Comparison of ENCODE assay signal across 9 cellular contexts in genomic region chr1:212283741-212284140, GRCh38. TPM values are rescaled to one million over a fixed set of nuclear protein-coding genes. Genes with fewer than 3 reads are reported as not detected.
DNase-seq lines count a peak whose midpoint lies in the region; ATAC-seq and TF ChIP-seq lines count a peak whose summit lies in the region.
"Had no signal": no experiment of that assay in that cellular context is flagged by ENCODE, and none has a peak within 500 bp of the region (broad histone marks: within the 10 kb centered on the region; RNA-seq: fewer than 3 reads in every experiment).

No MANE protein-coding gene starts in this region.

- POLR2A ChIA-PET in activated CD4-positive, alpha-beta T cell treated with anti-CD3 and anti-CD28 coated beads for 36 hours (lab: Charles Lee): interaction anchor here (0.5 to 1.0 kb wide), 2 partner anchors 16 to 248 kb away, joined by 4 to 5 read pairs; partner anchors contain the start of genes DTL and INTS7
- POLR2A ChIA-PET in Panc1 (lab: Charles Lee): no interaction called here

- intact Hi-C loops in activated CD4-positive, alpha-beta T cell treated with anti-CD3 and anti-CD28 coated beads for 36 hours (cut with DNase I, micrococcal nuclease): loop anchor here (2.0 kb wide), 7 partner anchors 77 to 575 kb away; partner anchors contain the start of genes ATF3 (in 1 of the 2), FLVCR1 (in 1 of the 2), LPGAT1 (in 1 of the 2) and NSL1 (in 1 of the 2)
- intact Hi-C loops in Panc1 (cut with micrococcal nuclease; ENCODE audit: unreplicated experiment) (no loop called here), psoas muscle (cut with DNase I) (loop anchor here (2.0 to 5.0 kb wide), 5 partner anchors 45 to 434 kb away; no protein-coding TSS in a partner anchor)

- H3K4me3 Mint-ChIP-seq in activated CD4-positive, alpha-beta T cell treated with anti-CD3 and anti-CD28 coated beads for 36 hours: peak overlapping the region; percentile 92
- peak overlapping the region; percentile 87 for H3K4me3 Mint-ChIP-seq in endodermal cell

- H3K9me3 ChIP-seq in Panc1 (ENCODE audit: control insufficient read depth, insufficient read depth, low read depth, low read length): no peaks in the 10 kb centered on the region
- H3K9me3 ChIP-seq in endodermal cell (ENCODE audit: control insufficient read depth, low read length): no peaks in the 10 kb centered on the region
- H3K9me3 ChIP-seq in psoas muscle: no peaks in the 10 kb centered on the region

- H3K27me3 Mint-ChIP-seq in activated CD4-positive, alpha-beta T cell treated with anti-CD3 and anti-CD28 coated beads for 36 hours: no peaks in the 10 kb centered on the region
- H3K27me3 Mint-ChIP-seq in endodermal cell (ENCODE audit: insufficient read depth): no peaks in the 10 kb centered on the region

- H3K27ac ChIP-seq in Panc1 (ENCODE audit: low read length) (peak overlapping the region; percentile 89), endodermal cell (ENCODE audit: low read depth, low read length) (no peak overlapping the region), psoas muscle (peak overlapping the region; percentile 100)

- no peak overlapping the region for H3K9ac ChIP-seq in endodermal cell (ENCODE audit: extremely low read depth, low read length, poor library complexity, severe bottlenecking)

- DNase-seq in activated CD4-positive, alpha-beta T cell treated with anti-CD3 and anti-CD28 coated beads for 36 hours: peak; percentile 19
- no peak for DNase-seq in activated CD4-positive, alpha-beta T cell treated with anti-CD3 and anti-CD28 coated beads for 48 hours
- no peak for DNase-seq in Panc1 (ENCODE audit: low read depth, low spot score)
- no peak for DNase-seq in endodermal cell
- DNase-seq in psoas muscle: no peak
- no peak for DNase-seq in putamen (ENCODE audit: low spot score)
- DNase-seq in NCI-H2227 (lab: John Stamatoyannopoulos, UW; ENCODE audit: unreplicated experiment): no peak
- DNase-seq: NCI-H1694 treated with DMSO at 0.1 percent for 48 hours had no signal

- 94% methylated on average over 9 of the region's 9 CpGs for WGBS in endodermal cell (ENCODE audit: insufficient coverage in 1 of 2, insufficient read length in 1 of 2), 2 experiments
- WGBS in psoas muscle, 3 donors: 81 to 87% (median 82%) methylated on average over 9 of the region's 9 CpGs

- H3K27ac Mint-ChIP-seq in activated CD4-positive, alpha-beta T cell treated with anti-CD3 and anti-CD28 coated beads for 36 hours: peak overlapping the region; percentile 96
- H3K27ac Mint-ChIP-seq in endodermal cell: peak overlapping the region; percentile 99

- H3K27me3 ChIP-seq in Panc1 (ENCODE audit: control insufficient read depth, insufficient read depth, low read length) (no peaks in the 10 kb centered on the region), endodermal cell (ENCODE audit: control insufficient read depth, insufficient read depth, low read length, poor library complexity, severe bottlenecking) (no peaks in the 10 kb centered on the region), psoas muscle (ENCODE audit: insufficient read depth in 3 of 3, low read length in 2 of 3) (no peaks in the 10 kb centered on the region)

- H3K36me3 ChIP-seq in Panc1 (ENCODE audit: control insufficient read depth, insufficient read depth, low read length) (peaks cover 2% of the 10 kb centered on the region), endodermal cell (ENCODE audit: control insufficient read depth, insufficient read depth, low read length) (peaks cover 4% of the 10 kb centered on the region), psoas muscle (ENCODE audit: insufficient read depth in 1 of 2, low read depth in 1 of 2) (no peaks in the 10 kb centered on the region)

- H3K9me3 Mint-ChIP-seq in activated CD4-positive, alpha-beta T cell treated with anti-CD3 and anti-CD28 coated beads for 36 hours (ENCODE audit: low read depth): no peaks in the 10 kb centered on the region
- no peaks in the 10 kb centered on the region for H3K9me3 Mint-ChIP-seq in endodermal cell

- CTCF ChIA-PET in activated CD4-positive, alpha-beta T cell treated with anti-CD3 and anti-CD28 coated beads for 36 hours (lab: Charles Lee): interaction anchor here (0.7 to 1.9 kb wide), 3 partner anchors 9 to 14 kb away, joined by 3 to 6 read pairs (median 4); no protein-coding TSS in a partner anchor
- CTCF ChIA-PET in Panc1 (lab: Charles Lee): no interaction called here

- no peak for ATAC-seq in activated CD4-positive, alpha-beta T cell treated with anti-CD3 and anti-CD28 coated beads for 36 hours
- no peak for ATAC-seq in Panc1
- ATAC-seq in psoas muscle: no peak
- ATAC-seq in GM18867 (IDR thresholded peaks at IDR 0.05; ENCODE audit: unreplicated experiment): no peak

- BruUV-seq in Panc1 (replicated peaks; lab: Mats Ljungman, UMichigan): no TSS peak

- peaks cover 23% of the 10 kb centered on the region for H3K4me1 Mint-ChIP-seq in activated CD4-positive, alpha-beta T cell treated with anti-CD3 and anti-CD28 coated beads for 36 hours
- H3K4me1 Mint-ChIP-seq in endodermal cell: peaks cover 19% of the 10 kb centered on the region

- peak overlapping the region; percentile 64 to 97 for H3K4me3 ChIP-seq in Panc1 (ENCODE audit: low read depth in 2 of 2, low read length in 2 of 2)
- H3K4me3 ChIP-seq in endodermal cell (ENCODE audit: low read length): peak overlapping the region; percentile 93
- H3K4me3 ChIP-seq in psoas muscle: peak overlapping the region; percentile 96

- no peak for TF ChIP-seq CTCF in Panc1 (IDR thresholded peaks at IDR 0.05)
- no peak for TF ChIP-seq CTCF in endodermal cell (conservative IDR thresholded peaks at IDR 0.05)
- no peak for TF ChIP-seq CTCF in psoas muscle (IDR thresholded peaks at IDR 0.05)

- H3K4me1 ChIP-seq in Panc1 (ENCODE audit: control insufficient read depth, insufficient read depth, low read length): peaks cover 13% of the 10 kb centered on the region; the same call in 1 of the 2 replicates
- no peaks in the 10 kb centered on the region for H3K4me1 ChIP-seq in endodermal cell (ENCODE audit: control insufficient read depth, insufficient read depth, low read length)
- H3K4me1 ChIP-seq in psoas muscle: peaks cover 10% of the 10 kb centered on the region

- H3K36me3 Mint-ChIP-seq in activated CD4-positive, alpha-beta T cell treated with anti-CD3 and anti-CD28 coated beads for 36 hours (ENCODE audit: low read depth): peaks cover 2% of the 10 kb centered on the region
- no peaks in the 10 kb centered on the region for H3K36me3 Mint-ChIP-seq in endodermal cell (ENCODE audit: low read depth)

- in situ Hi-C loops in Panc1 (cut with HindIII; ENCODE audit: low pct_unique_long_range_greater_than_20kb, low sequenced_read_pairs): no loop called here

RNA-seq across cellular contexts. Expression of gene PPP2R5A, which starts 1.5 kb away (rescaled TPM):
- 10 to 100 TPM; 32.3 to 36.1 TPM for total RNA-seq in activated CD4-positive, alpha-beta T cell treated with anti-CD3 and anti-CD28 coated beads for 36 hours
- total RNA-seq in Panc1 (2021; ENCODE audit: unreplicated experiment) (44.3 TPM), endodermal cell (10 to 100 TPM; 40.7 to 41.4 TPM), psoas muscle (10 to 100 TPM; 28.5 to 55.1 (median 32.0) TPM)
- polyA plus RNA-seq in Panc1 (2012; ENCODE audit: insufficient read length): 19.5 TPM
- polyA plus RNA-seq in endodermal cell (2013, experiment 1 of 2): 17.7 TPM
- polyA plus RNA-seq in endodermal cell (2013, experiment 2 of 2): 18.3 TPM
- polyA plus RNA-seq in psoas muscle: 10 to 100 TPM; 27.7 to 46.5 (median 28.1) TPM
